Comparison of ENCODE assay signal across 8 cellular contexts in genomic region chr3:125585595-125586223, GRCh38. TPM values are rescaled to one million over a fixed set of nuclear protein-coding genes. Genes with fewer than 3 reads are reported as not detected.
A peak's percentile ranks its signal among the peaks of the same experiment; 100 is the strongest.
DNase-seq lines count a peak whose midpoint lies in the region; ATAC-seq and TF ChIP-seq lines count a peak whose summit lies in the region.

No MANE protein-coding gene starts in this region.

- no peaks in the 10 kb centered on the region for H3K9me2 ChIP-seq in PC-3 (replicated peaks; ENCODE audit: low read length)

- TF ChIP-seq CTCF in PC-3 (conservative IDR thresholded peaks at IDR 0.05; ENCODE audit: low read depth, low read length), result peak; percentile 78

- H3K27ac ChIP-seq in PC-3 (ENCODE audit: low read length), result no peak overlapping the region

- no TSS peak for BruUV-seq in PC-3 (replicated peaks; lab: Mats Ljungman, UMichigan)

- ATAC-seq in PC-3, result peak; percentile 67
- peak; percentile 78 to 79 for ATAC-seq in left cardiac atrium
- ATAC-seq in HG03457 (IDR thresholded peaks at IDR 0.05; ENCODE audit: unreplicated experiment), result no peak

- TF ChIP-seq RAD21 in Ishikawa (IDR thresholded peaks at IDR 0.05; ENCODE audit: low read depth), result peak; percentile 79

- intact Hi-C loops in PC-3 (cut with micrococcal nuclease), result loop anchor here (1.0 to 10.0 kb wide), 4 partner anchors 141 to 657 kb away; no protein-coding TSS in a partner anchor
- intact Hi-C loops in left cardiac atrium (cut with DNase I), result no loop called here
- intact Hi-C loops in posterior vena cava (cut with DNase I), result no loop called here

- H2AFZ ChIP-seq in PC-3 (ENCODE audit: low read length), result no peak overlapping the region

- H3K27me3 ChIP-seq in PC-3 (ENCODE audit: low read length), result no peaks in the 10 kb centered on the region

- DNase-seq in Daoy (ENCODE audit: low read depth) (peak; percentile 67), PC-3 (peak; percentile 64), amniotic epithelial cell (ENCODE audit: low read depth) (peak; percentile 71), left cardiac atrium (peak; percentile 40), renal cortical epithelial cell (ENCODE audit: low read depth) (peak; percentile 73), posterior vena cava (ENCODE audit: low spot score) (no peak)

- no peaks in the 10 kb centered on the region for H3F3A ChIP-seq in PC-3 (ENCODE audit: low read length, unreplicated experiment)

- no peak overlapping the region for H3K4me2 ChIP-seq in PC-3 (ENCODE audit: low read length)

- POLR2A ChIA-PET in PC-3 (lab: Charles Lee; ENCODE audit: unreplicated experiment), result no interaction called here

- CTCF ChIA-PET in PC-3 (lab: Charles Lee), result interaction anchor here (0.7 to 1.0 kb wide), 3 partner anchors 10 to 142 kb away, joined by 3 to 5 read pairs (median 3); partner anchors contain the start of gene OSBPL11

- no peaks in the 10 kb centered on the region; the same call in 1 of the 2 replicates for H3K4me1 ChIP-seq in PC-3 (ENCODE audit: insufficient read depth, low read length)

- H3K79me2 ChIP-seq in PC-3 (ENCODE audit: low read length), result peaks cover 16% of the 10 kb centered on the region

- H3K9ac ChIP-seq in PC-3 (ENCODE audit: low read length), result no peak overlapping the region

- no peaks in the 10 kb centered on the region for H3K9me3 ChIP-seq in PC-3 (ENCODE audit: low read length)

- H4K20me1 ChIP-seq in PC-3 (ENCODE audit: low read length), result no peaks in the 10 kb centered on the region

- H3K4me3 ChIP-seq in PC-3 (ENCODE audit: low read length), result no peak overlapping the region

- no peak for TF ChIP-seq EP300 in Ishikawa (IDR thresholded peaks at IDR 0.05; ENCODE audit: borderline replicate concordance)

- no peaks in the 10 kb centered on the region for H3K36me3 ChIP-seq in PC-3 (ENCODE audit: low read depth, low read length)

TF ChIP-seq in Ishikawa, 13 proteins besides CTCF, POLR2A, EP300 and RAD21:
- no peak for TF ChIP-seq CEBPB (IDR thresholded peaks at IDR 0.05)
- TF ChIP-seq YY1 (IDR thresholded peaks at IDR 0.05; ENCODE audit: low read depth), result no peak
- no peak for TF ChIP-seq CREB1 (IDR thresholded peaks at IDR 0.05; ENCODE audit: low read depth)
- TF ChIP-seq, protein P1, sequence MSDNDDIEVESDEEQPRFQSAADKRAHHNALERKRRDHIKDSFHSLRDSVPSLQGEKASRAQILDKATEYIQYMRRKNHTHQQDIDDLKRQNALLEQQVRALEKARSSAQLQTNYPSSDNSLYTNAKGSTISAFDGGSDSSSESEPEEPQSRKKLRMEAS (IDR thresholded peaks at IDR 0.05), result no peak
- no peak for TF ChIP-seq ZBTB7A (IDR thresholded peaks at IDR 0.05; ENCODE audit: low read depth)
- no peak for TF ChIP-seq TAF1 (IDR thresholded peaks at IDR 0.05; ENCODE audit: low read depth)
- TF ChIP-seq TCF12 (IDR thresholded peaks at IDR 0.05; ENCODE audit: low read depth), result no peak
- TF ChIP-seq TEAD4 (IDR thresholded peaks at IDR 0.05), result no peak
- TF ChIP-seq NFIC (IDR thresholded peaks at IDR 0.05), result no peak
- no peak for TF ChIP-seq FOXM1 (IDR thresholded peaks at IDR 0.05; ENCODE audit: borderline replicate concordance, low read depth)
- TF ChIP-seq, protein P2, sequence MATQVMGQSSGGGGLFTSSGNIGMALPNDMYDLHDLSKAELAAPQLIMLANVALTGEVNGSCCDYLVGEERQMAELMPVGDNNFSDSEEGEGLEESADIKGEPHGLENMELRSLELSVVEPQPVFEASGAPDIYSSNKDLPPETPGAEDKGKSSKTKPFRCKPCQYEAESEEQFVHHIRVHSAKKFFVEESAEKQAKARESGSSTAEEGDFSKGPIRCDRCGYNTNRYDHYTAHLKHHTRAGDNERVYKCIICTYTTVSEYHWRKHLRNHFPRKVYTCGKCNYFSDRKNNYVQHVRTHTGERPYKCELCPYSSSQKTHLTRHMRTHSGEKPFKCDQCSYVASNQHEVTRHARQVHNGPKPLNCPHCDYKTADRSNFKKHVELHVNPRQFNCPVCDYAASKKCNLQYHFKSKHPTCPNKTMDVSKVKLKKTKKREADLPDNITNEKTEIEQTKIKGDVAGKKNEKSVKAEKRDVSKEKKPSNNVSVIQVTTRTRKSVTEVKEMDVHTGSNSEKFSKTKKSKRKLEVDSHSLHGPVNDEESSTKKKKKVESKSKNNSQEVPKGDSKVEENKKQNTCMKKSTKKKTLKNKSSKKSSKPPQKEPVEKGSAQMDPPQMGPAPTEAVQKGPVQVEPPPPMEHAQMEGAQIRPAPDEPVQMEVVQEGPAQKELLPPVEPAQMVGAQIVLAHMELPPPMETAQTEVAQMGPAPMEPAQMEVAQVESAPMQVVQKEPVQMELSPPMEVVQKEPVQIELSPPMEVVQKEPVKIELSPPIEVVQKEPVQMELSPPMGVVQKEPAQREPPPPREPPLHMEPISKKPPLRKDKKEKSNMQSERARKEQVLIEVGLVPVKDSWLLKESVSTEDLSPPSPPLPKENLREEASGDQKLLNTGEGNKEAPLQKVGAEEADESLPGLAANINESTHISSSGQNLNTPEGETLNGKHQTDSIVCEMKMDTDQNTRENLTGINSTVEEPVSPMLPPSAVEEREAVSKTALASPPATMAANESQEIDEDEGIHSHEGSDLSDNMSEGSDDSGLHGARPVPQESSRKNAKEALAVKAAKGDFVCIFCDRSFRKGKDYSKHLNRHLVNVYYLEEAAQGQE (IDR thresholded peaks at IDR 0.05; ENCODE audit: low read depth), result no peak
- TF ChIP-seq, protein P3, sequence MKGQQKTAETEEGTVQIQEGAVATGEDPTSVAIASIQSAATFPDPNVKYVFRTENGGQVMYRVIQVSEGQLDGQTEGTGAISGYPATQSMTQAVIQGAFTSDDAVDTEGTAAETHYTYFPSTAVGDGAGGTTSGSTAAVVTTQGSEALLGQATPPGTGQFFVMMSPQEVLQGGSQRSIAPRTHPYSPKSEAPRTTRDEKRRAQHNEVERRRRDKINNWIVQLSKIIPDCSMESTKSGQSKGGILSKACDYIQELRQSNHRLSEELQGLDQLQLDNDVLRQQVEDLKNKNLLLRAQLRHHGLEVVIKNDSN (IDR thresholded peaks at IDR 0.05), result no peak
- no peak for TF ChIP-seq EGR1 (IDR thresholded peaks at IDR 0.05)

RNA-seq across cellular contexts. Expression of gene OSBPL11, which starts 9.6 kb away (rescaled TPM):
- 11.0 and 11.4 TPM in 2 replicates for total RNA-seq in Daoy (2014; rRNA removed; shearing (Covaris generic))
- total RNA-seq in PC-3 (2014; rRNA removed) (5.5 and 9.4 TPM in 2 replicates), left cardiac atrium (10 to 100 TPM; 11.2 to 13.1 TPM), renal cortical epithelial cell (11.5 and 25.4 TPM in 2 replicates), posterior vena cava (10 to 100 TPM; 13.6 to 14.7 TPM)
